ENCODE assay signal across 1 cellular context in the genomic region with DNA sequence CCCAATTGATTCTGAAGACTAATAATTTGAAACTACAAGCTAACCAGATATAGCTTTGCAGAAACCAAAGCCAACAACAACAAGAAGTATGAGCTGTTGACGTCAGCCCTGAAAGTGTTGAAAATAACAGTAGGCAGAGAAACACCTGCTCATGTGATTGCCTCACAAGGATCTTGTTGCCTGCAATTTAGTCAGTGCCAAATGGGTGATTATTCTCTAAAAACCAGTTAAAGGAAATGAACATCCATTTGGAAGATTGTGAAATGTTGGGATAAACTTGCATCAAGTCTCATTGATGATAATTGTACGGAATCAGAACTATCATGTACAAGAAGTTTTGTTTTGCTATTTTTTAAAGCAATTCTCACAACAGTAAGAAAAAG.
TF ChIP-seq lines count a peak whose summit lies in the region.

No MANE protein-coding gene starts in this region.

TF ChIP-seq in GM23338, 12 proteins besides CTCF, POLR2A, EP300 and RAD21 (continued from another document):
- TF ChIP-seq, protein P1, sequence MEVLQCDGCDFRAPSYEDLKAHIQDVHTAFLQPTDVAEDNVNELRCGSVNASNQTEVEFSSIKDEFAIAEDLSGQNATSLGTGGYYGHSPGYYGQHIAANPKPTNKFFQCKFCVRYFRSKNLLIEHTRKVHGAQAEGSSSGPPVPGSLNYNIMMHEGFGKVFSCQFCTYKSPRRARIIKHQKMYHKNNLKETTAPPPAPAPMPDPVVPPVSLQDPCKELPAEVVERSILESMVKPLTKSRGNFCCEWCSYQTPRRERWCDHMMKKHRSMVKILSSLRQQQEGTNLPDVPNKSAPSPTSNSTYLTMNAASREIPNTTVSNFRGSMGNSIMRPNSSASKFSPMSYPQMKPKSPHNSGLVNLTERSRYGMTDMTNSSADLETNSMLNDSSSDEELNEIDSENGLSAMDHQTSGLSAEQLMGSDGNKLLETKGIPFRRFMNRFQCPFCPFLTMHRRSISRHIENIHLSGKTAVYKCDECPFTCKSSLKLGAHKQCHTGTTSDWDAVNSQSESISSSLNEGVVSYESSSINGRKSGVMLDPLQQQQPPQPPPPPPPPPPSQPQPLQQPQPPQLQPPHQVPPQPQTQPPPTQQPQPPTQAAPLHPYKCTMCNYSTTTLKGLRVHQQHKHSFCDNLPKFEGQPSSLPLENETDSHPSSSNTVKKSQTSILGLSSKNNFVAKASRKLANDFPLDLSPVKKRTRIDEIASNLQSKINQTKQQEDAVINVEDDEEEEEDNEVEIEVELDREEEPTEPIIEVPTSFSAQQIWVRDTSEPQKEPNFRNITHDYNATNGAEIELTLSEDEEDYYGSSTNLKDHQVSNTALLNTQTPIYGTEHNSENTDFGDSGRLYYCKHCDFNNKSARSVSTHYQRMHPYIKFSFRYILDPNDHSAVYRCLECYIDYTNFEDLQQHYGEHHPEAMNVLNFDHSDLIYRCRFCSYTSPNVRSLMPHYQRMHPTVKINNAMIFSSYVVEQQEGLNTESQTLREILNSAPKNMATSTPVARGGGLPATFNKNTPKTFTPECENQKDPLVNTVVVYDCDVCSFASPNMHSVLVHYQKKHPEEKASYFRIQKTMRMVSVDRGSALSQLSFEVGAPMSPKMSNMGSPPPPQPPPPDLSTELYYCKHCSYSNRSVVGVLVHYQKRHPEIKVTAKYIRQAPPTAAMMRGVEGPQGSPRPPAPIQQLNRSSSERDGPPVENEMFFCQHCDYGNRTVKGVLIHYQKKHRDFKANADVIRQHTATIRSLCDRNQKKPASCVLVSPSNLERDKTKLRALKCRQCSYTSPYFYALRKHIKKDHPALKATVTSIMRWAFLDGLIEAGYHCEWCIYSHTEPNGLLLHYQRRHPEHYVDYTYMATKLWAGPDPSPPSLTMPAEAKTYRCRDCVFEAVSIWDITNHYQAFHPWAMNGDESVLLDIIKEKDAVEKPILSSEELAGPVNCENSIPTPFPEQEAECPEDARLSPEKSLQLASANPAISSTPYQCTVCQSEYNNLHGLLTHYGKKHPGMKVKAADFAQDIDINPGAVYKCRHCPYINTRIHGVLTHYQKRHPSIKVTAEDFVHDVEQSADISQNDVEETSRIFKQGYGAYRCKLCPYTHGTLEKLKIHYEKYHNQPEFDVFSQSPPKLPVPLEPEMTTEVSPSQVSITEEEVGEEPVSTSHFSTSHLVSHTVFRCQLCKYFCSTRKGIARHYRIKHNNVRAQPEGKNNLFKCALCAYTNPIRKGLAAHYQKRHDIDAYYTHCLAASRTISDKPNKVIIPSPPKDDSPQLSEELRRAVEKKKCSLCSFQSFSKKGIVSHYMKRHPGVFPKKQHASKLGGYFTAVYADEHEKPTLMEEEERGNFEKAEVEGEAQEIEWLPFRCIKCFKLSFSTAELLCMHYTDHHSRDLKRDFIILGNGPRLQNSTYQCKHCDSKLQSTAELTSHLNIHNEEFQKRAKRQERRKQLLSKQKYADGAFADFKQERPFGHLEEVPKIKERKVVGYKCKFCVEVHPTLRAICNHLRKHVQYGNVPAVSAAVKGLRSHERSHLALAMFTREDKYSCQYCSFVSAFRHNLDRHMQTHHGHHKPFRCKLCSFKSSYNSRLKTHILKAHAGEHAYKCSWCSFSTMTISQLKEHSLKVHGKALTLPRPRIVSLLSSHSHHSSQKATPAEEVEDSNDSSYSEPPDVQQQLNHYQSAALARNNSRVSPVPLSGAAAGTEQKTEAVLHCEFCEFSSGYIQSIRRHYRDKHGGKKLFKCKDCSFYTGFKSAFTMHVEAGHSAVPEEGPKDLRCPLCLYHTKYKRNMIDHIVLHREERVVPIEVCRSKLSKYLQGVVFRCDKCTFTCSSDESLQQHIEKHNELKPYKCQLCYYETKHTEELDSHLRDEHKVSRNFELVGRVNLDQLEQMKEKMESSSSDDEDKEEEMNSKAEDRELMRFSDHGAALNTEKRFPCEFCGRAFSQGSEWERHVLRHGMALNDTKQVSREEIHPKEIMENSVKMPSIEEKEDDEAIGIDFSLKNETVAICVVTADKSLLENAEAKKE (CRISPR knock-in tag; IDR thresholded peaks at IDR 0.05), result no peak
- TF ChIP-seq ZNF331 (CRISPR knock-in tag; IDR thresholded peaks at IDR 0.05; ENCODE audit: low read depth), result no peak
- TF ChIP-seq STAT1 (IDR thresholded peaks at IDR 0.05; ENCODE audit: unreplicated experiment), result no peak
- no peak for TF ChIP-seq NANOG (IDR thresholded peaks at IDR 0.05; ENCODE audit: borderline replicate concordance)
- no peak for TF ChIP-seq JUNB (IDR thresholded peaks at IDR 0.05; ENCODE audit: unreplicated experiment)
- TF ChIP-seq, protein P2, sequence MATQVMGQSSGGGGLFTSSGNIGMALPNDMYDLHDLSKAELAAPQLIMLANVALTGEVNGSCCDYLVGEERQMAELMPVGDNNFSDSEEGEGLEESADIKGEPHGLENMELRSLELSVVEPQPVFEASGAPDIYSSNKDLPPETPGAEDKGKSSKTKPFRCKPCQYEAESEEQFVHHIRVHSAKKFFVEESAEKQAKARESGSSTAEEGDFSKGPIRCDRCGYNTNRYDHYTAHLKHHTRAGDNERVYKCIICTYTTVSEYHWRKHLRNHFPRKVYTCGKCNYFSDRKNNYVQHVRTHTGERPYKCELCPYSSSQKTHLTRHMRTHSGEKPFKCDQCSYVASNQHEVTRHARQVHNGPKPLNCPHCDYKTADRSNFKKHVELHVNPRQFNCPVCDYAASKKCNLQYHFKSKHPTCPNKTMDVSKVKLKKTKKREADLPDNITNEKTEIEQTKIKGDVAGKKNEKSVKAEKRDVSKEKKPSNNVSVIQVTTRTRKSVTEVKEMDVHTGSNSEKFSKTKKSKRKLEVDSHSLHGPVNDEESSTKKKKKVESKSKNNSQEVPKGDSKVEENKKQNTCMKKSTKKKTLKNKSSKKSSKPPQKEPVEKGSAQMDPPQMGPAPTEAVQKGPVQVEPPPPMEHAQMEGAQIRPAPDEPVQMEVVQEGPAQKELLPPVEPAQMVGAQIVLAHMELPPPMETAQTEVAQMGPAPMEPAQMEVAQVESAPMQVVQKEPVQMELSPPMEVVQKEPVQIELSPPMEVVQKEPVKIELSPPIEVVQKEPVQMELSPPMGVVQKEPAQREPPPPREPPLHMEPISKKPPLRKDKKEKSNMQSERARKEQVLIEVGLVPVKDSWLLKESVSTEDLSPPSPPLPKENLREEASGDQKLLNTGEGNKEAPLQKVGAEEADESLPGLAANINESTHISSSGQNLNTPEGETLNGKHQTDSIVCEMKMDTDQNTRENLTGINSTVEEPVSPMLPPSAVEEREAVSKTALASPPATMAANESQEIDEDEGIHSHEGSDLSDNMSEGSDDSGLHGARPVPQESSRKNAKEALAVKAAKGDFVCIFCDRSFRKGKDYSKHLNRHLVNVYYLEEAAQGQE (IDR thresholded peaks at IDR 0.05; ENCODE audit: unreplicated experiment), result no peak
- no peak for TF ChIP-seq POLR2AphosphoS5 (IDR thresholded peaks at IDR 0.05; ENCODE audit: low read depth)
- no peak for TF ChIP-seq CREB1 (CRISPR knock-in tag; IDR thresholded peaks at IDR 0.05; ENCODE audit: low read depth)
